Comparison of ENCODE assay signal across 13 cellular contexts in the genomic region with DNA sequence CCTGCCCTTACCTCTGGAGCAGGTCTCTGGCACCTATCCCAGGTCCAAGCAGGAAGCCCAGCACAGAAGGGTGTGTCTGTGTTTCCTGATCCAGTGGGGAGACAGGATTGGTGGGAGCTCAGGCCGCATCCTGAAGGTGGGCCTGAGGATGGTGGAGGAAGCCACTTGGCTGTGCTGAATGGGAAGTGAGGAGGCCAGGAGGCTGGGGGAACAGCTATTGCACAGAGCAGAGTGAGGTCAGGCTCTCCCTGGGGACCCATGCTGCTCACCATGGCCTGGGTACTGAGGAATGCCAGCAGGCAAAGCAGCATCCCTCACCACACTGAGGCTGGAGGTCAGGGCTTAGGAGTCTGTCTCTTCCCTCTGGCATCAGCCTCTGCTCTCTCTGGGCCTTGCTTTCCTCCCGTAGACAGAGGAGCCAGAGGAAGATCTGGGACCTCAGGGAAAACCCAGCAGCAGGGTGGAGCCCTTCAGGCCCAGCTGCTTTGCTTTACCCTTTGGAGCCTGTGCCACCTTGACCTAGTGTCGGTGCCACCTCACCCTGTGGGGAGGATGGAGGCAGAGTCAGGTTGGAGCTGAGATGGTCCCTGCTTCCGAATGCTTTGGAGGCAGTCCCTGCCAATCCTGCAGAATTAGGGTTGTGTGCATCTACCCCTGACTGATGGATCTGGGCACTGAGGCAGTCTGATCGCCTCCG. TPM values are rescaled to one million over a fixed set of nuclear protein-coding genes. Genes with fewer than 3 reads are reported as not detected.
A peak's percentile ranks its signal among the peaks of the same experiment; 100 is the strongest.
DNase-seq lines count a peak whose midpoint lies in the region; ATAC-seq, FAIRE-seq and TF ChIP-seq lines count a peak whose summit lies in the region.
"Had no signal": no experiment of that assay in that cellular context is flagged by ENCODE, and none has a peak within 500 bp of the region (broad histone marks: within the 10 kb centered on the region; RNA-seq: fewer than 3 reads in every experiment).

No MANE protein-coding gene starts in this region.

- no peak overlapping the region for H3K4me3 Mint-ChIP-seq in H9
- H3K4me3 Mint-ChIP-seq: CD4-positive, CD25-positive, alpha-beta regulatory T cell; effector memory CD8-positive, alpha-beta T cell had no signal

- no peak overlapping the region for H3K27ac ChIP-seq in H9 (ENCODE audit: insufficient read length, low read depth, low read length)
- H3K27ac ChIP-seq in small intestine (ENCODE audit: low read depth in 1 of 2, low read length in 1 of 2), result no peak overlapping the region

- peaks cover 6% of the 10 kb centered on the region for H3K27me3 Mint-ChIP-seq in H9 (ENCODE audit: low read depth)

- no peak overlapping the region for H3K18ac ChIP-seq in H9 (ENCODE audit: insufficient read length, low read depth, low read length)

- peaks cover 3% of the 10 kb centered on the region for H3K23me2 ChIP-seq in H9 (ENCODE audit: insufficient read length, low read depth, low read length, poor library complexity, severe bottlenecking)

- H2BK20ac ChIP-seq in H9 (ENCODE audit: low read depth, low read length, poor library complexity, severe bottlenecking), result no peak overlapping the region

- H3K9ac ChIP-seq in H9 (ENCODE audit: extremely low read depth, insufficient read length, low read length), result no peak overlapping the region

- no peaks in the 10 kb centered on the region for H3K36me3 ChIP-seq in small intestine (ENCODE audit: control insufficient read depth in 2 of 2, insufficient read depth in 2 of 2, low read length in 2 of 2)

- no peak for TF ChIP-seq CTCF in H9 (conservative IDR thresholded peaks at IDR 0.05)

- H3K79me1 ChIP-seq in H9 (ENCODE audit: insufficient read depth, low read depth, low read length, poor library complexity, severe bottlenecking), result no peaks in the 10 kb centered on the region

- no peak overlapping the region for H2AFZ ChIP-seq in H9 (ENCODE audit: low read length)

- no peak overlapping the region for H3K23ac ChIP-seq in H9 (ENCODE audit: insufficient read length, low read depth, low read length)

- H3K4ac ChIP-seq in H9 (ENCODE audit: low read depth, low read length), result no peak overlapping the region

- H2BK12ac ChIP-seq in H9 (ENCODE audit: insufficient read length, low read depth, low read length), result no peak overlapping the region

- H3K27me3 ChIP-seq in H9 (ENCODE audit: insufficient read depth, low read length) (no peaks in the 10 kb centered on the region), small intestine (ENCODE audit: control insufficient read depth in 2 of 2, insufficient read depth in 2 of 2, low read length in 2 of 2) (no peaks in the 10 kb centered on the region)

- H2BK5ac ChIP-seq in H9 (ENCODE audit: insufficient read length, low read length), result no peak overlapping the region

- no peak overlapping the region for H2AK5ac ChIP-seq in H9 (ENCODE audit: insufficient read length, low read length)

- no peaks in the 10 kb centered on the region for H3K36me3 Mint-ChIP-seq in H9 (ENCODE audit: insufficient read depth in 1 of 3, low read depth in 3 of 3)
- H3K36me3 Mint-ChIP-seq: CD4-positive, CD25-positive, alpha-beta regulatory T cell had no signal

- no peak overlapping the region for H3K4me2 ChIP-seq in H9 (ENCODE audit: insufficient read depth, insufficient read length, low read length)

- H4K20me1 ChIP-seq in H9 (ENCODE audit: control insufficient read depth, insufficient read depth, insufficient read length), result no peaks in the 10 kb centered on the region

- H3K4me1 ChIP-seq in H9 (ENCODE audit: insufficient read depth, low read length) (no peaks in the 10 kb centered on the region), small intestine (ENCODE audit: control insufficient read depth in 2 of 2, insufficient read depth in 1 of 2, low read depth in 1 of 2, low read length in 1 of 2) (no peaks in the 10 kb centered on the region)

- H3K9me3 ChIP-seq in H9 (ENCODE audit: control insufficient read depth, low read depth, low read length) (no peaks in the 10 kb centered on the region), small intestine (ENCODE audit: control insufficient read depth, low read depth) (no peaks in the 10 kb centered on the region)

- H3K79me2 ChIP-seq in H9 (ENCODE audit: insufficient read depth, low read length), result no peaks in the 10 kb centered on the region

- no peak overlapping the region for H3K14ac ChIP-seq in H9 (ENCODE audit: insufficient read depth, low read length)

- no CpG with 5 or more reads among the region's 6 CpGs for WGBS in H9 (ENCODE audit: extremely low coverage, insufficient read length, low lambda C conversion rate)
- WGBS in small intestine, 3 donors, result 60 to 64% (median 63%) methylated on average over 6 of the region's 6 CpGs

- H3K9me3 Mint-ChIP-seq in H9, result no peaks in the 10 kb centered on the region
- H3K9me3 Mint-ChIP-seq: effector memory CD8-positive, alpha-beta T cell had no signal

- H3T11ph ChIP-seq in H9 (ENCODE audit: low read length), result no peak overlapping the region

- H4K8ac ChIP-seq in H9 (replicated peaks; ENCODE audit: insufficient read length, low read depth, low read length), result no peak overlapping the region

- no peak overlapping the region for H4K5ac ChIP-seq in H9 (ENCODE audit: insufficient read length, low read depth, low read length)

- no peak for FAIRE-seq in small intestine (lab: Jason Lieb, UNC)
- FAIRE-seq: islet of Langerhans had no signal

- peak; percentile 22 for DNase-seq in H9
- peak; percentile 32 for DNase-seq in SKM-1 treated with dmso at 0.1 percent for 144 hours (lab: John Stamatoyannopoulos, UW; ENCODE audit: unreplicated experiment)
- peak; percentile 29 for DNase-seq in left cardiac atrium
- DNase-seq in small intestine, result peak; percentile 20
- DNase-seq in dedifferentiated amniotic fluid mesenchymal stem cell (ENCODE audit: extremely low spot score), result no peak
- DNase-seq in central memory CD4-positive, alpha-beta T cell, result no peak
- DNase-seq: activated CD4-positive, alpha-beta T cell treated with anti-CD3 and anti-CD28 coated beads, Interleukin-2, amount 50 U/mL, for 1 hour; CD4-positive, CD25-positive, alpha-beta regulatory T cell; effector memory CD8-positive, alpha-beta T cell; NCI-H2029; NCI-H526 had no signal

- no peak overlapping the region for H2BK15ac ChIP-seq in H9 (ENCODE audit: low read depth, low read length)

- H2BK120ac ChIP-seq in H9 (ENCODE audit: low read depth, low read length, poor library complexity, severe bottlenecking), result no peak overlapping the region

- H4K91ac ChIP-seq in H9 (ENCODE audit: insufficient read length, low read depth, low read length), result no peak overlapping the region

- intact Hi-C loops in left cardiac atrium (cut with DNase I), result no loop called here

- H3K4me1 Mint-ChIP-seq in H9, result peaks cover 13 to 14% of the 10 kb centered on the region in 2 experiments

- ATAC-seq in left cardiac atrium (peak; percentile 48 to 57), GM18868 (IDR thresholded peaks at IDR 0.05; ENCODE audit: unreplicated experiment) (no peak)
- ATAC-seq: effector memory CD8-positive, alpha-beta T cell had no signal

- no peak overlapping the region for H3K56ac ChIP-seq in H9 (ENCODE audit: insufficient read length, low read depth, low read length)

- H3K4me3 ChIP-seq in small intestine (ENCODE audit: low read depth in 1 of 2, low read length in 2 of 2), result no peak overlapping the region

- no peak overlapping the region; a peak in 3 of 7 replicates for H3K27ac Mint-ChIP-seq in H9
- H3K27ac Mint-ChIP-seq: CD4-positive, CD25-positive, alpha-beta regulatory T cell had no signal

RNA-seq across cellular contexts. Expression of gene CDH23, which starts 39.0 kb away (rescaled TPM):
- total RNA-seq in H9 (2021) (1.1 and 2.1 TPM in 2 replicates), left cardiac atrium (1 to 10 TPM; 4.7 to 8.0 TPM)
- polyA plus RNA-seq in small intestine, result 1 to 10 TPM in 2 of 3 donors, under 1 TPM in 1; 0.89 to 2.5 (median 1.4) TPM

Comparison
In these comparisons a context has a peak if more than half of its experiments do, and no peak if none do; other contexts are left out.
1. DNase-seq: peak in H9 (single experiment), SKM-1 treated with dmso at 0.1 percent for 144 hours (single experiment), left cardiac atrium (single experiment) and small intestine (single experiment); none in dedifferentiated amniotic fluid mesenchymal stem cell (single experiment) and central memory CD4-positive, alpha-beta T cell (single experiment).